8 cellular contexts compared by ENCODE assay signal in the genomic region with DNA sequence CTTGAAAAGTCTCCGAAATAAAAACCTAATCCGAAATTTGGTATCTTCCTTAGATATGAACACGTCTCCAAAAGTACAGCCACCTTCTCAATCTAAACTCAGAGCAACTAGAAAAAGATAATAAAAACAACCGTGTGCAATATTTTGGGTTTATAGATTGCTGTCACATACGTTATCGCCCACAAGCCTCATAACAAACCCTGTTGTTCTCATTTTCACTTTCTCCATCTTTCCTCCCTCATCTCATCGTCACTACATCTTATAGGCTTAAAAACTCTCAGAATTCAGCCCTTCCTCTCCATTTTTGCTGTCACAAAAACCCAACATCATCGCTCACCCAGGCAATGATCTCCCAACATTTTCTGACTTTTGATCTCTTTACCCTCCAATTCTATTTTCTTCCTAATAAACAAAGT. TPM values are rescaled to one million over a fixed set of nuclear protein-coding genes. Genes with fewer than 3 reads are reported as not detected.
DNase-seq lines count a peak whose midpoint lies in the region; ATAC-seq and TF ChIP-seq lines count a peak whose summit lies in the region.

No MANE protein-coding gene starts in this region.

- H3K4me3 Mint-ChIP-seq in naive thymus-derived CD8-positive, alpha-beta T cell: peak overlapping the region; percentile 92 to 99 (median 96)

- H3K27ac ChIP-seq in breast epithelium: peak overlapping the region; percentile 50 to 68

- ATAC-seq in GM18498 (IDR thresholded peaks at IDR 0.05; ENCODE audit: unreplicated experiment): peak; percentile 25
- peak; percentile 26 for ATAC-seq in HG03135 (IDR thresholded peaks at IDR 0.05; ENCODE audit: unreplicated experiment)
- ATAC-seq in naive thymus-derived CD8-positive, alpha-beta T cell: peak; percentile 24 to 29
- ATAC-seq in omental fat pad (ENCODE audit: low FRiP score): no peak

- H3K27ac Mint-ChIP-seq in naive thymus-derived CD8-positive, alpha-beta T cell: peak overlapping the region; percentile 96 to 99 (median 98)

- TF ChIP-seq CTCF in breast epithelium (IDR thresholded peaks at IDR 0.05): no peak
- no peak for TF ChIP-seq CTCF in omental fat pad (IDR thresholded peaks at IDR 0.05)

- H3K9me3 Mint-ChIP-seq in naive thymus-derived CD8-positive, alpha-beta T cell: no peaks in the 10 kb centered on the region

- H3K9me3 ChIP-seq in breast epithelium: no peaks in the 10 kb centered on the region

- peaks cover 1 to 10% (median 10%) of the 10 kb centered on the region in 5 donors for H3K27me3 Mint-ChIP-seq in naive thymus-derived CD8-positive, alpha-beta T cell

- no peak for DNase-seq in breast epithelium (ENCODE audit: low spot score in 2 of 2)
- no peak for DNase-seq in naive thymus-derived CD8-positive, alpha-beta T cell
- no peak for DNase-seq in NCI-H1048 (lab: John Stamatoyannopoulos, UW)
- no peak for DNase-seq in HT-29 (ENCODE audit: low spot score)
- no peak for DNase-seq in omental fat pad (ENCODE audit: low spot score)
- DNase-seq in SIG-M5 treated with dmso at 0.1 percent for 504 hours (lab: John Stamatoyannopoulos, UW; ENCODE audit: unreplicated experiment): no peak

- H3K4me1 ChIP-seq in breast epithelium: peaks cover 0 to 9% of the 10 kb centered on the region in 2 donors

- H3K36me3 ChIP-seq in breast epithelium: no peaks in the 10 kb centered on the region

- H3K4me1 Mint-ChIP-seq in naive thymus-derived CD8-positive, alpha-beta T cell: peaks cover 28 to 53% (median 43%) of the 10 kb centered on the region in 4 donors

- H3K4me3 ChIP-seq in breast epithelium: peak overlapping the region; percentile 65 to 91 (median 87)

- peaks cover 0 to 3% of the 10 kb centered on the region in 2 donors for H3K27me3 ChIP-seq in breast epithelium

- H3K36me3 Mint-ChIP-seq in naive thymus-derived CD8-positive, alpha-beta T cell: peaks cover 0 to 2% (median 0%) of the 10 kb centered on the region in 3 donors

- intact Hi-C loops in breast epithelium (cut with DNase I; ENCODE audit: low total_unique reads): no loop called here

- no peak for TF ChIP-seq POLR2A in breast epithelium (IDR thresholded peaks at IDR 0.05)

- POLR2A ChIA-PET in naive thymus-derived CD8-positive, alpha-beta T cell (lab: Charles Lee): interaction anchor here (0.6 to 3.0 kb wide), 3 partner anchors 11 to 655 kb away, joined by 3 to 23 read pairs (median 4); partner anchors contain the start of gene FIP1L1

RNA-seq across cellular contexts. Expression of gene SCFD2, which starts 0.4 kb away (rescaled TPM):
- total RNA-seq in breast epithelium (10 to 100 TPM; 22.8 to 33.8 (median 25.0) TPM), omental fat pad (10 to 100 TPM; 26.4 to 65.6 (median 28.4) TPM)
- total RNA-seq in naive thymus-derived CD8-positive, alpha-beta T cell: 10 to 100 TPM; 14.3 to 14.8 TPM
- 10 to 100 TPM; 17.2 to 21.7 (median 18.9) TPM for polyA plus RNA-seq in naive thymus-derived CD8-positive, alpha-beta T cell
- total RNA-seq in HT-29 (2014; rRNA removed; shearing (Covaris generic)): 32.7 and 33.1 TPM in 2 replicates

RNA-seq across cellular contexts. Expression of gene FIP1L1, which starts 11.1 kb away (rescaled TPM):
- total RNA-seq in breast epithelium (10 to 100 TPM; 43.7 to 67.5 (median 52.4) TPM), omental fat pad (10 to 100 TPM; 31.6 to 51.4 (median 38.7) TPM)
- total RNA-seq in naive thymus-derived CD8-positive, alpha-beta T cell: 10 to 100 TPM; 88.0 to 91.7 TPM
- polyA plus RNA-seq in naive thymus-derived CD8-positive, alpha-beta T cell: 10 to 100 TPM; 55.3 to 72.2 (median 65.7) TPM
- 29.7 and 34.6 TPM in 2 replicates for total RNA-seq in HT-29 (2014; rRNA removed; shearing (Covaris generic))
